15 cellular contexts compared by ENCODE assay signal in genomic region chr6:117168296-117169059, GRCh38.
A peak's percentile ranks its signal among the peaks of the same experiment; 100 is the strongest.
DNase-seq lines count a peak whose midpoint lies in the region; ATAC-seq and TF ChIP-seq lines count a peak whose summit lies in the region.
"Had no signal": no experiment of that assay in that cellular context is flagged by ENCODE, and none has a peak within 500 bp of the region (broad histone marks: within the 10 kb centered on the region; RNA-seq: fewer than 3 reads in every experiment).

No MANE protein-coding gene starts in this region.

- H3K27ac ChIP-seq in heart right ventricle (peak overlapping the region in 5 of 10 donors; percentile 14 to 70 (median 45)), SJSA1 (peak overlapping the region; percentile 87), mesenchymal stem cell (ENCODE audit: low read length, poor library complexity, severe bottlenecking) (peak overlapping the region; percentile 65), skeletal muscle tissue (ENCODE audit: low read depth, low read length) (peak overlapping the region; percentile 72), colonic mucosa (no peak overlapping the region)
- H3K27ac ChIP-seq: Peyer's patch had no signal

- intact Hi-C loops in heart right ventricle (cut with DNase I) (no loop called here), Right ventricle myocardium inferior (cut with DNase I) (loop anchor here (10.0 kb wide), 1 partner anchor 94 kb away; no protein-coding TSS in a partner anchor), colonic mucosa (cut with DNase I) (no loop called here)

- peak overlapping the region in 1 of 2 experiments; percentile 3 for H3K14ac ChIP-seq in mesenchymal stem cell (ENCODE audit: low read length in 2 of 2)

- no peak overlapping the region for H2AFZ ChIP-seq in mesenchymal stem cell (ENCODE audit: low read depth, low read length)

- H3K9ac ChIP-seq in mesenchymal stem cell (ENCODE audit: low read length) = no peak overlapping the region
- peak overlapping the region; percentile 8 to 61 (median 10) for H3K9ac ChIP-seq in skeletal muscle tissue (ENCODE audit: low read depth in 1 of 3, low read length in 3 of 3)
- H3K9ac ChIP-seq in colonic mucosa (ENCODE audit: low read depth in 2 of 2, low read length in 2 of 2) = no peak overlapping the region

- peak overlapping the region; percentile 73 for H4K8ac ChIP-seq in mesenchymal stem cell (ENCODE audit: low read length)

- no peak overlapping the region for H2BK15ac ChIP-seq in mesenchymal stem cell (ENCODE audit: low read depth, poor library complexity, severe bottlenecking)

- TF ChIP-seq CTCF in heart right ventricle (IDR thresholded peaks at IDR 0.05) = no peak
- TF ChIP-seq CTCF in colonic mucosa (IDR thresholded peaks at IDR 0.05) = no peak

- ATAC-seq in heart right ventricle (peak in 6 of 8 donors; percentile 25 to 78 (median 70)), Right ventricle myocardium inferior (no peak)

- H3K4me1 ChIP-seq in heart right ventricle (peaks cover 0 to 31% (median 0%) of the 10 kb centered on the region in 9 donors), SJSA1 (replicated peaks) (peaks cover 60% of the 10 kb centered on the region), mesenchymal stem cell (ENCODE audit: control insufficient read depth, insufficient read depth, low read depth, low read length) (peaks cover 6% of the 10 kb centered on the region), skeletal muscle tissue (ENCODE audit: control insufficient read depth in 3 of 3, insufficient read depth in 3 of 3, low read length in 3 of 3) (peaks cover 17 to 25% (median 17%) of the 10 kb centered on the region in 3 donors), colonic mucosa (no peaks in the 10 kb centered on the region)
- H3K4me1 ChIP-seq: Peyer's patch had no signal

- H2AK5ac ChIP-seq in mesenchymal stem cell (ENCODE audit: low read length, severe bottlenecking) = peak overlapping the region; percentile 74

- H4K91ac ChIP-seq in mesenchymal stem cell (ENCODE audit: low read length) = no peak overlapping the region

- 27 to 31% methylated on average over 4 of the region's 4 CpGs for WGBS in heart right ventricle, 2 donors
- 78% methylated on average over 4 of the region's 4 CpGs for WGBS in mesenchymal stem cell

- peak overlapping the region; percentile 18 to 39 for H2BK12ac ChIP-seq in mesenchymal stem cell (ENCODE audit: low read length in 2 of 2)

- H3K9me3 ChIP-seq in heart right ventricle (peaks cover 0 to 28% (median 12%) of the 10 kb centered on the region in 11 donors), SJSA1 (replicated peaks) (no peaks in the 10 kb centered on the region), mesenchymal stem cell (ENCODE audit: control insufficient read depth, low read length) (no peaks in the 10 kb centered on the region), skeletal muscle tissue (ENCODE audit: control insufficient read depth in 3 of 3, low read length in 3 of 3) (peaks cover 0 to 4% (median 0%) of the 10 kb centered on the region in 3 donors), colonic mucosa (no peaks in the 10 kb centered on the region)

- H3K36me3 ChIP-seq in heart right ventricle (no peaks in the 10 kb centered on the region), SJSA1 (no peaks in the 10 kb centered on the region), mesenchymal stem cell (ENCODE audit: control insufficient read depth in 1 of 2, insufficient read depth in 2 of 2, low read depth in 1 of 2, low read length in 2 of 2) (no peaks in the 10 kb centered on the region), skeletal muscle tissue (ENCODE audit: control insufficient read depth in 3 of 3, insufficient read depth in 3 of 3, low read length in 3 of 3) (no peaks in the 10 kb centered on the region), colonic mucosa (no peaks in the 10 kb centered on the region)
- H3K36me3 ChIP-seq: Peyer's patch had no signal

- no peak overlapping the region for H3K23ac ChIP-seq in mesenchymal stem cell (ENCODE audit: low read length in 2 of 2)

- no peaks in the 10 kb centered on the region for H3K79me1 ChIP-seq in mesenchymal stem cell (replicated peaks; ENCODE audit: low read length, poor library complexity, severe bottlenecking)

- H2BK5ac ChIP-seq in mesenchymal stem cell (ENCODE audit: low read depth, low read length, poor library complexity, severe bottlenecking) = peak overlapping the region; percentile 53

- H3K27me3 ChIP-seq in heart right ventricle (no peaks in the 10 kb centered on the region), SJSA1 (replicated peaks) (no peaks in the 10 kb centered on the region), mesenchymal stem cell (ENCODE audit: control insufficient read depth in 1 of 2, insufficient read depth in 1 of 2, low read length in 2 of 2) (no peaks in the 10 kb centered on the region), skeletal muscle tissue (ENCODE audit: control insufficient read depth in 3 of 3, insufficient read depth in 3 of 3, low read length in 3 of 3) (no peaks in the 10 kb centered on the region), colonic mucosa (no peaks in the 10 kb centered on the region)
- H3K27me3 ChIP-seq: Peyer's patch had no signal

- no peak overlapping the region for H3K4ac ChIP-seq in mesenchymal stem cell (ENCODE audit: low read depth in 1 of 2, low read length in 2 of 2)

- no peak overlapping the region for H3K4me3 ChIP-seq in heart right ventricle
- no peak overlapping the region for H3K4me3 ChIP-seq in SJSA1
- H3K4me3 ChIP-seq in mesenchymal stem cell (ENCODE audit: insufficient read depth in 1 of 2, low read depth in 1 of 2, low read length in 2 of 2) = no peak overlapping the region
- peak overlapping the region; percentile 20 to 49 (median 41) for H3K4me3 ChIP-seq in skeletal muscle tissue (ENCODE audit: low read length in 3 of 3)
- no peak overlapping the region for H3K4me3 ChIP-seq in colonic mucosa
- H3K4me3 ChIP-seq: Peyer's patch had no signal

- H3K4me2 ChIP-seq in mesenchymal stem cell (ENCODE audit: low read length, poor library complexity, severe bottlenecking) = peak overlapping the region; percentile 32

- peak overlapping the region in 1 of 2 experiments; percentile 48 for H3K18ac ChIP-seq in mesenchymal stem cell (ENCODE audit: low read depth in 1 of 2, low read length in 2 of 2)

- DNase-seq in heart right ventricle = no peak
- no peak for DNase-seq in Right ventricle myocardium inferior (ENCODE audit: missing footprints)
- DNase-seq in SJSA1 (ENCODE audit: low read depth in 1 of 2, low spot score in 2 of 2) = peak in 1 of 2 experiments; percentile 19
- peak; percentile 1 for DNase-seq in mesenchymal stem cell
- DNase-seq in occipital lobe (lab: John Stamatoyannopoulos, UW) = no peak
- no peak for DNase-seq in stimulated activated CD8-positive, alpha-beta memory T cell treated with anti-CD3 and anti-CD28 coated beads, Interleukin-4, amount 100 ng/mL, for 48 hours
- no peak for DNase-seq in colonic mucosa
- DNase-seq: C1 segment of cervical spinal cord, COR-L47, NCI-H1436, NCI-H2107, NCI-H446, NCI-H748 treated with DMSO at 0.1 percent for 48 hours, Peyer's patch had no signal

- H2BK120ac ChIP-seq in mesenchymal stem cell (ENCODE audit: low read depth, low read length) = peak overlapping the region; percentile 42

Comparison
In these comparisons a context has a peak if more than half of its experiments do, and no peak if none do; other contexts are left out.
1. H3K4me3 ChIP-seq: peak in skeletal muscle tissue (3 of 3); none in heart right ventricle (0 of 10), SJSA1 (single experiment), mesenchymal stem cell (0 of 2) and colonic mucosa (single experiment).
2. H3K9ac ChIP-seq: peak in skeletal muscle tissue (3 of 3); none in mesenchymal stem cell (single experiment) and colonic mucosa (0 of 2).